25 cellular contexts compared by ENCODE assay signal in genomic region chr1:110443393-110443918, GRCh38. TPM values are rescaled to one million over a fixed set of nuclear protein-coding genes. Genes with fewer than 3 reads are reported as not detected.
"Had no signal": no experiment of that assay in that cellular context is flagged by ENCODE, and none has a peak within 500 bp of the region (broad histone marks: within the 10 kb centered on the region; RNA-seq: fewer than 3 reads in every experiment).

No MANE protein-coding gene starts in this region.

- H3K27ac Mint-ChIP-seq: activated naive CD4-positive, alpha-beta T cell treated with anti-CD3 and anti-CD28 coated beads, Interleukin-2, amount 50 U/mL, for 72 hours had no signal

- DNase-seq: activated CD4-positive, alpha-beta T cell treated with anti-CD3 and anti-CD28 coated beads for 48 hours; activated CD4-positive, alpha-beta T cell treated with anti-CD3 and anti-CD28 coated beads, Interleukin-2, amount 50 U/mL, for 48 hours; activated CD8-positive, alpha-beta memory T cell treated with anti-CD3 and anti-CD28 coated beads for 24 hours; activated effector memory CD4-positive, alpha-beta T cell treated with anti-CD3 and anti-CD28 coated beads, Interleukin-2, amount 50 U/mL, for 16 hours; activated naive CD4-positive, alpha-beta T cell treated with Interleukin-2 at 50 U/mL for 16 hours; activated T-cell treated with anti-CD3 and anti-CD28 coated beads, Interleukin-2, amount 50 U/mL, for 4 hours; caudate nucleus; NCI-H1105; NCI-H1436 treated with DMSO at 0.1 percent for 48 hours; NCI-H187; NCI-H2081; NCI-H510A treated with DMSO at 0.1 percent for 48 hours; Peyer's patch; Right ventricle myocardium superior; SJCRH30; SK-N-SH; T-helper 1 cell had no signal

- H3K4me3 ChIP-seq: breast epithelium, Peyer's patch, SJCRH30 had no signal

- H3K9ac ChIP-seq: KMS-11, SK-N-SH had no signal

- H3K4me3 Mint-ChIP-seq: activated T-cell treated with anti-CD3 and anti-CD28 coated beads, Interleukin-2, amount 50 U/mL, for 4 hours; IgD-negative memory B cell had no signal

- H3K27ac ChIP-seq: breast epithelium, KMS-11, Peyer's patch, RWPE1, SJCRH30 had no signal

- H3K27me3 ChIP-seq: breast epithelium, Peyer's patch had no signal

- H3K4me1 ChIP-seq: breast epithelium, Peyer's patch, SJCRH30 had no signal

- ATAC-seq: activated CD4-positive, CD25-positive, alpha-beta regulatory T cell treated with anti-CD3 and anti-CD28 coated beads, Interleukin-2, amount 50 U/mL, for 24 hours; activated naive CD4-positive, alpha-beta T cell treated with anti-CD3 and anti-CD28 coated beads, Interleukin-2, amount 50 U/mL, for 72 hours; activated T-cell treated with anti-CD3 and anti-CD28 coated beads, Interleukin-2, amount 50 U/mL, for 4 hours had no signal

- H3K4me1 Mint-ChIP-seq: IgD-negative memory B cell had no signal

- H3K4me2 ChIP-seq: KMS-11, SK-N-SH had no signal

- H3K9me3 Mint-ChIP-seq: activated naive CD4-positive, alpha-beta T cell treated with anti-CD3 and anti-CD28 coated beads, Interleukin-2, amount 50 U/mL, for 72 hours; activated T-cell treated with anti-CD3 and anti-CD28 coated beads, Interleukin-2, amount 50 U/mL, for 4 hours; IgD-negative memory B cell had no signal

- H3K36me3 ChIP-seq: breast epithelium, Peyer's patch, SJCRH30 had no signal

- H3K36me3 Mint-ChIP-seq: activated naive CD4-positive, alpha-beta T cell treated with anti-CD3 and anti-CD28 coated beads, Interleukin-2, amount 50 U/mL, for 72 hours; IgD-negative memory B cell had no signal

RNA-seq across cellular contexts. Expression of gene PROK1, which starts 7.5 kb away (rescaled TPM):
- total RNA-seq: activated naive CD4-positive, alpha-beta T cell treated with anti-CD3 and anti-CD28 coated beads, Interleukin-2, amount 50 U/mL, for 72 hours; activated T-cell treated with anti-CD3 and anti-CD28 coated beads, Interleukin-2, amount 50 U/mL, for 4 hours; MCF 10A; Peyer's patch; Right ventricle myocardium superior; SJCRH30; T-helper 2 cell treated with Interferon-gamma antibody and Interleukin-4, amounts not matched to agents 100 ng/mL and 5 ng/mL, for 36 hours had no signal
- polyA plus RNA-seq: IgD-negative memory B cell, SK-N-SH had no signal
